In the genomic region with DNA sequence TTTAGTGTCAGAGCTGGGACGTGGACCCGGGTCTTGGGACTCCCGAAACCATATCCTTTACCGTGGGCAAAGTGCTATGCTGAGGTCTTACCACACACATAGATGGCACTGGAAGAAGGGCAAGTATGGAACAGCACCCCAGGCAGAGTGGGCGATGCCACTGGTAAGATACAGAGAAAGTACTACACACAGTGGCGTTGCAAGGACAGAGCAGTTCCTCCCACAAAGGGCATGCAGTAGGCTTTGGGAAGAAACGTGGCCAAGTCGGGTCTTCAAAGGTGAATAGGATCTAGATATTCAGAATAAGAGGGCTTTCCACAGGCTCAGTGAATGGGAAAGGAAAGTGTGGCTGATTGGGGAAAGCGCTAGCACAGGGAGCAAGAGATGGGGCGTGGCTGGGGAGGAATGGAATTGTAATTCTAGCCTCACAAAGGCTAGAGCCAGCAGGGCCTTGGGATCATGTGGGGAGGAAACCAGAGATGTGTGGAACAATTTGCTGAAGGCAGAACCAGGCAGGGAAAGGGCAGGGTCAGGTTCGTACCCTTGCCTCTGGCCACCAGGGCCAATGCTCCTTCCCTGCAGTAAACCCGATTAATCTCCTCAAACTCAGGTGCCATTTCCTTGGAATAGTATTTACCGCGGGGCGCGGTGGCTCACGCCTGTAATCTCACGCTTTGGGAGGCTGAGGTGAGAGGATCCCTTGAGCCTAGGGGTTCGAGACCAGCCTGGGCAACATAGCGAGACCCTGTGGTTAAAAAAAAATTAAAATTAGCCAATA, we compare ENCODE assay signal across 8 cellular contexts. TPM values are rescaled to one million over a fixed set of nuclear protein-coding genes. Genes with fewer than 3 reads are reported as not detected.
A peak's percentile ranks its signal among the peaks of the same experiment; 100 is the strongest.
DNase-seq lines count a peak whose midpoint lies in the region; ATAC-seq and TF ChIP-seq lines count a peak whose summit lies in the region.

No MANE protein-coding gene starts in this region.

- H3K4me1 ChIP-seq in DOHH2 (ENCODE audit: control insufficient read depth, low read length) (peaks cover 98% of the 10 kb centered on the region), mesodermal cell (ENCODE audit: control insufficient read depth, insufficient read depth, low read length, poor library complexity, severe bottlenecking) (peaks cover 34% of the 10 kb centered on the region), urinary bladder (ENCODE audit: insufficient read depth) (no peaks in the 10 kb centered on the region)

- peak overlapping the region; percentile 96 for H3K27ac ChIP-seq in DOHH2 (ENCODE audit: low read depth, low read length)
- peak overlapping the region; percentile 97 to 98 for H3K27ac ChIP-seq in coronary artery
- H3K27ac ChIP-seq in mesodermal cell (ENCODE audit: low read depth, low read length, severe bottlenecking), result peak overlapping the region; percentile 98
- peak overlapping the region; percentile 100 for H3K27ac ChIP-seq in urinary bladder (ENCODE audit: low read depth)

- H3K27me3 ChIP-seq in DOHH2 (ENCODE audit: control insufficient read depth, low read length), result no peaks in the 10 kb centered on the region

- DNase-seq in NCI-H510A treated with DMSO at 0.1 percent for 48 hours (lab: John Stamatoyannopoulos, UW) (peak; percentile 49), coronary artery (ENCODE audit: low spot score) (peak; percentile 79), NCI-H524 (lab: John Stamatoyannopoulos, UW) (no peak), 8988T (no peak)

- H3K9me3 ChIP-seq in DOHH2 (ENCODE audit: control insufficient read depth, insufficient read depth, low read length), result no peaks in the 10 kb centered on the region
- no peaks in the 10 kb centered on the region for H3K9me3 ChIP-seq in mesodermal cell (ENCODE audit: control insufficient read depth, low read length)

- no peaks in the 10 kb centered on the region for H3K36me3 ChIP-seq in DOHH2 (ENCODE audit: control insufficient read depth, low read length)
- no peaks in the 10 kb centered on the region for H3K36me3 ChIP-seq in mesodermal cell (ENCODE audit: control insufficient read depth, insufficient read depth, low read length)
- H3K36me3 ChIP-seq in urinary bladder (ENCODE audit: insufficient read depth), result no peaks in the 10 kb centered on the region

- no peak for TF ChIP-seq CTCF in DOHH2 (IDR thresholded peaks at IDR 0.05; ENCODE audit: low read depth, low read length, poor library complexity, severe bottlenecking)
- no peak for TF ChIP-seq CTCF in coronary artery (IDR thresholded peaks at IDR 0.05)

- no peaks in the 10 kb centered on the region for H3K9me2 ChIP-seq in DOHH2 (replicated peaks; ENCODE audit: control insufficient read depth, low read length)

- H3K4me3 ChIP-seq in DOHH2 (ENCODE audit: low read length), result peak overlapping the region; percentile 87
- H3K4me3 ChIP-seq in coronary artery, result peak overlapping the region; percentile 75
- peak overlapping the region; percentile 52 for H3K4me3 ChIP-seq in mesodermal cell (ENCODE audit: extremely low read depth, insufficient read depth, low read length, poor library complexity, severe bottlenecking)
- H3K4me3 ChIP-seq in urinary bladder (ENCODE audit: low read depth, low read length), result no peak overlapping the region

- H3K79me2 ChIP-seq in DOHH2 (ENCODE audit: control insufficient read depth, low read length), result no peaks in the 10 kb centered on the region

- H3K4me2 ChIP-seq in DOHH2 (ENCODE audit: low read length), result peak overlapping the region; percentile 90

- no peak for ATAC-seq in GM21367 (IDR thresholded peaks at IDR 0.05; ENCODE audit: unreplicated experiment)

- 36 to 43% methylated on average over 19 to 20 of the region's 20 CpGs for WGBS in mesodermal cell (ENCODE audit: insufficient coverage in 2 of 2), 2 experiments
- WGBS in urinary bladder, result 58% methylated on average over 20 of the region's 20 CpGs

- no peaks in the 10 kb centered on the region for H4K20me1 ChIP-seq in DOHH2 (ENCODE audit: control insufficient read depth, insufficient read depth, low read depth, low read length)

- H3F3A ChIP-seq in DOHH2 (ENCODE audit: control insufficient read depth, insufficient read depth), result peaks cover 50% of the 10 kb centered on the region

RNA-seq across cellular contexts. Expression of gene PCBP1, which starts 36.0 kb away (rescaled TPM):
- 305 TPM for polyA plus RNA-seq in mesodermal cell (2013, experiment 1 of 2)
- 286 TPM for polyA plus RNA-seq in mesodermal cell (2013, experiment 2 of 2)
- total RNA-seq in urinary bladder, result 51.8 TPM
- 370 TPM for polyA plus RNA-seq in urinary bladder

Comparison
In these comparisons a context has a peak if more than half of its experiments do, and no peak if none do; other contexts are left out.
1. DNase-seq: peak in NCI-H510A treated with DMSO at 0.1 percent for 48 hours (single experiment) and coronary artery (single experiment); none in NCI-H524 (0 of 2) and 8988T (single experiment).
2. Peak in every context shown above with its lines, with median percentiles within 50 percentile points of each other: H3K27ac ChIP-seq.